ENCODE assay signal across 9 cellular contexts in the genomic region with DNA sequence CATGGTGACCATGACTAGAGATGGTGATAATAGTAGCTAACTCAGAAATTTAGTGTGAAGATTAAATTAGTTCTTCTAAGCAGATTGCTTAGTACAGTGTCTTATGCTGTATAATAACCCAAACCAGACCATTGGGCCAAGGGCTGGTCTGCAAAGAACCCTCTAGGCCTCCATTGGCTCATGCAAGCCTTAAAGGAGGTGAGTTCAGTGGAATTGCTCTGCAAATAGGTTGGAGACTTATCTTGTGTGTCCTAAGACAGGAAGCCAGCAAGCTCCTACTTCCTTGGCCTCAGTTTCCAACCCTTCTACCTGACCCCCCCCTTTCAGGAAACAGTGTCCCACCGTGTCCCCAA. TPM values are rescaled to one million over a fixed set of nuclear protein-coding genes. Genes with fewer than 3 reads are reported as not detected.
DNase-seq lines count a peak whose midpoint lies in the region; ATAC-seq and TF ChIP-seq lines count a peak whose summit lies in the region.
"Had no signal": no experiment of that assay in that cellular context is flagged by ENCODE, and none has a peak within 500 bp of the region (broad histone marks: within the 10 kb centered on the region; RNA-seq: fewer than 3 reads in every experiment).

No MANE protein-coding gene starts in this region.

- H3K9ac ChIP-seq in colonic mucosa (ENCODE audit: low read depth in 2 of 2, low read length in 2 of 2) (peak overlapping the region; percentile 85 to 98), neural cell (ENCODE audit: low read length) (no peak overlapping the region)

- no peaks in the 10 kb centered on the region for H3F3A ChIP-seq in neural cell (ENCODE audit: insufficient read depth, low read length, poor library complexity, severe bottlenecking)

- TF ChIP-seq CTCF in NB4 (IDR thresholded peaks at IDR 0.05; ENCODE audit: low read depth, low read length) (no peak), colonic mucosa (IDR thresholded peaks at IDR 0.05) (no peak), neural cell (IDR thresholded peaks at IDR 0.05; ENCODE audit: poor library complexity, severe bottlenecking) (no peak)

- H3K9me2 ChIP-seq in neural cell (ENCODE audit: insufficient read depth, low read length), result no peaks in the 10 kb centered on the region

- no peak for ATAC-seq in HG03280 (IDR thresholded peaks at IDR 0.05; ENCODE audit: unreplicated experiment)
- ATAC-seq: left colon had no signal

- DNase-seq in Ammon's horn (ENCODE audit: low spot score) (peak; percentile 9), NB4 (ENCODE audit: low read depth) (no peak), colonic mucosa (no peak), C1 segment of cervical spinal cord (lab: John Stamatoyannopoulos, UW) (no peak), H7 (no peak), MG63 (no peak)

- no peak for TF ChIP-seq EP300 in neural cell (conservative IDR thresholded peaks at IDR 0.05; ENCODE audit: poor library complexity, severe bottlenecking)

- H3K4me2 ChIP-seq in neural cell (ENCODE audit: low read length), result no peak overlapping the region

- intact Hi-C loops in colonic mucosa (cut with DNase I), result no loop called here

- H3K27me3 ChIP-seq in colonic mucosa (no peaks in the 10 kb centered on the region), neural cell (ENCODE audit: insufficient read depth, low read depth, low read length) (no peaks in the 10 kb centered on the region), H7 (ENCODE audit: control insufficient read depth, insufficient read depth, low read length) (no peaks in the 10 kb centered on the region; the same call in 1 of the 2 replicates), MG63 (no peaks in the 10 kb centered on the region)

- H3K4me3 ChIP-seq in NB4 (ENCODE audit: low read depth, low read length), result peak overlapping the region; percentile 39
- no peak overlapping the region for H3K4me3 ChIP-seq in colonic mucosa
- no peak overlapping the region for H3K4me3 ChIP-seq in neural cell (ENCODE audit: low read length)
- H3K4me3 ChIP-seq in H7 (ENCODE audit: insufficient read depth, low read depth, low read length), result no peak overlapping the region
- no peak overlapping the region; the same call in 1 of the 2 replicates for H3K4me3 ChIP-seq in MG63

- H3K9me3 ChIP-seq in colonic mucosa (no peaks in the 10 kb centered on the region), neural cell (ENCODE audit: low read length) (no peaks in the 10 kb centered on the region), MG63 (no peaks in the 10 kb centered on the region)

- H2AFZ ChIP-seq in neural cell (ENCODE audit: low read depth, low read length), result no peak overlapping the region

- TF ChIP-seq POLR2A in NB4 (IDR thresholded peaks at IDR 0.05; ENCODE audit: extremely low read depth, insufficient read length), result no peak

- H3K4me1 ChIP-seq in colonic mucosa, result peaks cover 31% of the 10 kb centered on the region

- H3K36me3 ChIP-seq in colonic mucosa (no peaks in the 10 kb centered on the region), neural cell (ENCODE audit: insufficient read depth, low read length) (no peaks in the 10 kb centered on the region), H7 (replicated peaks; ENCODE audit: control insufficient read depth, insufficient read depth, low read length) (no peaks in the 10 kb centered on the region), MG63 (peaks cover 7% of the 10 kb centered on the region; the same call in 1 of the 2 replicates)

- H3K27ac ChIP-seq in colonic mucosa (peak overlapping the region; percentile 100), neural cell (ENCODE audit: low read length) (peak overlapping the region; percentile 99)

- peaks cover 23% of the 10 kb centered on the region for H3K79me2 ChIP-seq in neural cell (replicated peaks; ENCODE audit: insufficient read depth, low read length)

- TF ChIP-seq RAD21 in neural cell (conservative IDR thresholded peaks at IDR 0.05), result no peak

- H4K20me1 ChIP-seq in neural cell (ENCODE audit: insufficient read depth), result peaks cover 3% of the 10 kb centered on the region

TF ChIP-seq in neural cell, 6 proteins besides CTCF, POLR2A, EP300 and RAD21:
- TF ChIP-seq, protein P1, sequence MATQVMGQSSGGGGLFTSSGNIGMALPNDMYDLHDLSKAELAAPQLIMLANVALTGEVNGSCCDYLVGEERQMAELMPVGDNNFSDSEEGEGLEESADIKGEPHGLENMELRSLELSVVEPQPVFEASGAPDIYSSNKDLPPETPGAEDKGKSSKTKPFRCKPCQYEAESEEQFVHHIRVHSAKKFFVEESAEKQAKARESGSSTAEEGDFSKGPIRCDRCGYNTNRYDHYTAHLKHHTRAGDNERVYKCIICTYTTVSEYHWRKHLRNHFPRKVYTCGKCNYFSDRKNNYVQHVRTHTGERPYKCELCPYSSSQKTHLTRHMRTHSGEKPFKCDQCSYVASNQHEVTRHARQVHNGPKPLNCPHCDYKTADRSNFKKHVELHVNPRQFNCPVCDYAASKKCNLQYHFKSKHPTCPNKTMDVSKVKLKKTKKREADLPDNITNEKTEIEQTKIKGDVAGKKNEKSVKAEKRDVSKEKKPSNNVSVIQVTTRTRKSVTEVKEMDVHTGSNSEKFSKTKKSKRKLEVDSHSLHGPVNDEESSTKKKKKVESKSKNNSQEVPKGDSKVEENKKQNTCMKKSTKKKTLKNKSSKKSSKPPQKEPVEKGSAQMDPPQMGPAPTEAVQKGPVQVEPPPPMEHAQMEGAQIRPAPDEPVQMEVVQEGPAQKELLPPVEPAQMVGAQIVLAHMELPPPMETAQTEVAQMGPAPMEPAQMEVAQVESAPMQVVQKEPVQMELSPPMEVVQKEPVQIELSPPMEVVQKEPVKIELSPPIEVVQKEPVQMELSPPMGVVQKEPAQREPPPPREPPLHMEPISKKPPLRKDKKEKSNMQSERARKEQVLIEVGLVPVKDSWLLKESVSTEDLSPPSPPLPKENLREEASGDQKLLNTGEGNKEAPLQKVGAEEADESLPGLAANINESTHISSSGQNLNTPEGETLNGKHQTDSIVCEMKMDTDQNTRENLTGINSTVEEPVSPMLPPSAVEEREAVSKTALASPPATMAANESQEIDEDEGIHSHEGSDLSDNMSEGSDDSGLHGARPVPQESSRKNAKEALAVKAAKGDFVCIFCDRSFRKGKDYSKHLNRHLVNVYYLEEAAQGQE (IDR thresholded peaks at IDR 0.05; ENCODE audit: borderline replicate concordance), result no peak
- TF ChIP-seq POLR2AphosphoS5 (IDR thresholded peaks at IDR 0.05), result no peak
- no peak for TF ChIP-seq SMC3 (conservative IDR thresholded peaks at IDR 0.05; ENCODE audit: poor library complexity)
- no peak for TF ChIP-seq TAF1 (IDR thresholded peaks at IDR 0.05; ENCODE audit: low read depth)

RNA-seq across cellular contexts. Expression of a gene that starts 1.8 kb away (rescaled TPM):
- total RNA-seq in colonic mucosa, result 10 to 100 TPM; 32.3 to 49.9 TPM
- 4.7 and 5.2 TPM in 2 replicates for polyA plus RNA-seq in neural cell
- 13.4 and 15.4 TPM in 2 replicates for polyA minus RNA-seq in neural cell
- total RNA-seq in H7 (2014; rRNA removed; shearing (Covaris generic)), result 14.2 TPM in 2 replicates
- total RNA-seq in MG63 (2014; rRNA removed; shearing (Covaris generic); ENCODE audit: low replicate concordance), result 3.4 and 11.7 TPM in 2 replicates
